ENCODE assay signal across 8 cellular contexts in the genomic region with DNA sequence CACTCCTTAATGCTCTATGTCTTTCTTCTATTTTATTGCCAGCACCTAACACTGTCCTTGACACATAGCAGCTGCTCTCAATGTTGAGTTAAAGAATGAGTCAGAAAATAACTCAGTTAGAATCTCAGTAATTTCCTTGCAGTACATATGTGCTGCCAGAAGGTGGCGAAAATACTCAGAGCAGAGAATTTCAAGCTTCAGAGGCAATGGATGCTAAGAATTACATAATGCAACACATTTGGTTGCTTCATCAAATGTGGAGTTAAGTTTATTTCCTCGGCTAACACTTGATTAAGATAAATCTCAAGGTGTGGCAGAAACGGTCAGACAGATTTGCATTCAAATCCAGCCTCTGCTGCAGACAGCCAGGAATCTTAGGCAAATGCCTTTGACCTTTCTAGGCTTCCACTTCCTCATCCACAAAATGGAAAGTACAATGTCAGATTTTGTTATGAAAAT.
A peak's percentile ranks its signal among the peaks of the same experiment; 100 is the strongest.
DNase-seq lines count a peak whose midpoint lies in the region; ATAC-seq and TF ChIP-seq lines count a peak whose summit lies in the region.

No MANE protein-coding gene starts in this region.

- H3K36me3 ChIP-seq in GM06990 (ENCODE audit: control insufficient read depth, insufficient read depth, low read length), result no peaks in the 10 kb centered on the region
- no peaks in the 10 kb centered on the region for H3K36me3 ChIP-seq in prostate gland

- peak; percentile 87 for ATAC-seq in GM21576 (IDR thresholded peaks at IDR 0.05; ENCODE audit: unreplicated experiment)

- H3K4me1 Mint-ChIP-seq in activated naive CD4-positive, alpha-beta T cell treated with anti-CD3 and anti-CD28 coated beads, Interleukin-2, amount 10 ng/mL, durations not matched to agents 7 days and 5 days, result no peaks in the 10 kb centered on the region

- CTCF ChIA-PET in activated naive CD4-positive, alpha-beta T cell treated with anti-CD3 and anti-CD28 coated beads, Interleukin-2, amount 10 ng/mL, durations not matched to agents 7 days and 5 days (lab: Charles Lee), result interaction anchor here (0.8 to 5.3 kb wide), 14 partner anchors 9 to 175 kb away, joined by 3 to 58 read pairs (median 5); no protein-coding TSS in a partner anchor

- intact Hi-C loops in head of caudate nucleus (cut with DNase I) (no loop called here), prostate gland (cut with DNase I) (no loop called here)

- TF ChIP-seq POLR2A in prostate gland (IDR thresholded peaks at IDR 0.05), result no peak

- DNase-seq in GM06990 (ENCODE audit: extremely low read depth, insufficient read length) (peak; percentile 56), HS-27A (ENCODE audit: low read depth) (peak; percentile 65), NOMO-1 treated with dmso at 0.1 percent for 144 hours (lab: John Stamatoyannopoulos, UW; ENCODE audit: unreplicated experiment) (peak; percentile 11), head of caudate nucleus (peak in 33 of 42 donors; percentile 20 to 88 (median 64)), prostate gland (ENCODE audit: low spot score) (peak; percentile 55)
- DNase-seq in activated naive CD4-positive, alpha-beta T cell treated with anti-CD3 and anti-CD28 coated beads, Interleukin-2, amount 10 ng/mL, durations not matched to agents 7 days and 5 days, result peak; percentile 54
- DNase-seq in stimulated activated naive CD4-positive, alpha-beta T cell treated with Interleukin-2 at 50 U/mL for 16 hours (lab: John Stamatoyannopoulos, UW), result no peak

- H3K4me3 Mint-ChIP-seq in activated naive CD4-positive, alpha-beta T cell treated with anti-CD3 and anti-CD28 coated beads, Interleukin-2, amount 10 ng/mL, durations not matched to agents 7 days and 5 days, result no peak overlapping the region

- no peak overlapping the region for H3K27ac ChIP-seq in prostate gland

- peaks cover 11% of the 10 kb centered on the region for H3K4me1 ChIP-seq in prostate gland (replicated peaks)

- TF ChIP-seq CTCF in GM06990 (IDR thresholded peaks at IDR 0.05; ENCODE audit: insufficient read depth, low read length, poor library complexity, severe bottlenecking) (peak; percentile 81), prostate gland (IDR thresholded peaks at IDR 0.05) (peak; percentile 75 to 93 (median 83))

- H3K36me3 Mint-ChIP-seq in activated naive CD4-positive, alpha-beta T cell treated with anti-CD3 and anti-CD28 coated beads, Interleukin-2, amount 10 ng/mL, durations not matched to agents 7 days and 5 days, result no peaks in the 10 kb centered on the region

- H3K9me3 Mint-ChIP-seq in activated naive CD4-positive, alpha-beta T cell treated with anti-CD3 and anti-CD28 coated beads, Interleukin-2, amount 10 ng/mL, durations not matched to agents 7 days and 5 days, result no peaks in the 10 kb centered on the region

- H3K27ac Mint-ChIP-seq in activated naive CD4-positive, alpha-beta T cell treated with anti-CD3 and anti-CD28 coated beads, Interleukin-2, amount 10 ng/mL, durations not matched to agents 7 days and 5 days, result no peak overlapping the region

- H3K9me3 ChIP-seq in prostate gland, result no peaks in the 10 kb centered on the region

- 3% methylated on average over 3 of the region's 3 CpGs for WGBS in prostate gland

- H3K27me3 ChIP-seq in GM06990 (replicated peaks; ENCODE audit: control insufficient read depth, insufficient read depth, low read length) (no peaks in the 10 kb centered on the region), prostate gland (replicated peaks; ENCODE audit: insufficient read depth) (no peaks in the 10 kb centered on the region)

- H3K4me3 ChIP-seq in GM06990 (replicated peaks; ENCODE audit: low read depth, low read length), result no peak overlapping the region
- no peak overlapping the region for H3K4me3 ChIP-seq in prostate gland

- no peaks in the 10 kb centered on the region for H3K27me3 Mint-ChIP-seq in activated naive CD4-positive, alpha-beta T cell treated with anti-CD3 and anti-CD28 coated beads, Interleukin-2, amount 10 ng/mL, durations not matched to agents 7 days and 5 days
